22 cellular contexts compared by ENCODE assay signal in the genomic region with DNA sequence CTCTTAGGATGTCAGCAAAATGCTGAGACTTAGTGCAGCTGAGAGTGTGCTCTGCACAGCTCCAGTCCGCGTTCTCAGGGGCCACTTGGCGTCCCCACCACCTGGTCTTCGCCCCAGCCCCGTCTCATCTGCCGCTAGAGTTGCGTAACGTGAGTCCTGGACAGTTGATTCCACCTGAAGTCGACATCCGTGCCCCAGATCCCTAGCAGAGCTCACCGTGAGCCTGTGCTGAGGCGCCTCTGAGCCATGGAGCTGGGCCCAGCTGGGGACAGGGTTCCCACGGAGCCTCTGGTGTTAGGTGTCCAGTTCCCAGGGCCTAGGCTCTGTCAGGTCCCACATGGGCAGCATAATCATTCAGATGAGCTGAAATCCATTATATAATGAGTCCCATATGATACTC.
DNase-seq lines count a peak whose midpoint lies in the region; ATAC-seq and TF ChIP-seq lines count a peak whose summit lies in the region.
"Had no signal": no experiment of that assay in that cellular context is flagged by ENCODE, and none has a peak within 500 bp of the region (broad histone marks: within the 10 kb centered on the region; RNA-seq: fewer than 3 reads in every experiment).

No MANE protein-coding gene starts in this region.

- TF ChIP-seq CTCF in endodermal cell (conservative IDR thresholded peaks at IDR 0.05) = no peak
- no peak for TF ChIP-seq CTCF in nephron progenitor cell (IDR thresholded peaks at IDR 0.05)

- WGBS in endodermal cell (ENCODE audit: insufficient coverage in 1 of 2, insufficient read length in 1 of 2), 2 experiments = 62 to 63% methylated on average over 10 to 13 of the region's 13 CpGs

- H3K4me3 Mint-ChIP-seq in endodermal cell (no peak overlapping the region), nephron progenitor cell (no peak overlapping the region)
- H3K4me3 Mint-ChIP-seq: CD8-positive, alpha-beta T cell; HFFc6; T-cell had no signal

- H3K27me3 Mint-ChIP-seq in endodermal cell (ENCODE audit: insufficient read depth) (peaks cover 6% of the 10 kb centered on the region), nephron progenitor cell (ENCODE audit: low read depth, poor library complexity) (peaks cover 43% of the 10 kb centered on the region)
- H3K27me3 Mint-ChIP-seq: IgD-negative memory B cell had no signal

- no peak for ATAC-seq in HG03196 (IDR thresholded peaks at IDR 0.05; ENCODE audit: unreplicated experiment)
- ATAC-seq: CD8-positive, alpha-beta T cell; Panc1; T-cell had no signal

- H3K27ac Mint-ChIP-seq in endodermal cell = peak overlapping the region; percentile 62
- H3K27ac Mint-ChIP-seq in nephron progenitor cell = peak overlapping the region; percentile 92
- H3K27ac Mint-ChIP-seq: CD8-positive, alpha-beta T cell; HFFc6; IgD-negative memory B cell; T-cell had no signal

- no peaks in the 10 kb centered on the region for H3K9me3 ChIP-seq in endodermal cell (ENCODE audit: control insufficient read depth, low read length)
- H3K9me3 ChIP-seq: BLaER1 had no signal

- H3K4me1 Mint-ChIP-seq in endodermal cell (no peaks in the 10 kb centered on the region), nephron progenitor cell (peaks cover 19% of the 10 kb centered on the region)
- H3K4me1 Mint-ChIP-seq: IgD-negative memory B cell, T-cell had no signal

- no peaks in the 10 kb centered on the region for H3K36me3 ChIP-seq in endodermal cell (ENCODE audit: control insufficient read depth, insufficient read depth, low read length)
- H3K36me3 ChIP-seq: BLaER1 had no signal

- H3K9me3 Mint-ChIP-seq in endodermal cell = no peaks in the 10 kb centered on the region
- no peaks in the 10 kb centered on the region for H3K9me3 Mint-ChIP-seq in nephron progenitor cell
- H3K9me3 Mint-ChIP-seq: CD8-positive, alpha-beta T cell; T-cell had no signal

- H3K27ac ChIP-seq in endodermal cell (ENCODE audit: low read depth, low read length) = no peak overlapping the region
- H3K27ac ChIP-seq: 22Rv1, BLaER1 had no signal

- no peaks in the 10 kb centered on the region for H3K4me1 ChIP-seq in endodermal cell (ENCODE audit: control insufficient read depth, insufficient read depth, low read length)
- H3K4me1 ChIP-seq: BLaER1 had no signal

- no peak overlapping the region for H3K4me3 ChIP-seq in endodermal cell (ENCODE audit: low read length)
- H3K4me3 ChIP-seq: BLaER1 had no signal

- H3K36me3 Mint-ChIP-seq in endodermal cell (ENCODE audit: low read depth) = no peaks in the 10 kb centered on the region
- no peaks in the 10 kb centered on the region for H3K36me3 Mint-ChIP-seq in nephron progenitor cell (ENCODE audit: low read depth)
- H3K36me3 Mint-ChIP-seq: CD8-positive, alpha-beta T cell; IgD-negative memory B cell; T-cell had no signal

- H3K9ac ChIP-seq in endodermal cell (ENCODE audit: extremely low read depth, low read length, poor library complexity, severe bottlenecking) = no peak overlapping the region
- H3K9ac ChIP-seq: BLaER1 had no signal

- no peaks in the 10 kb centered on the region for H3K27me3 ChIP-seq in endodermal cell (ENCODE audit: control insufficient read depth, insufficient read depth, low read length, poor library complexity, severe bottlenecking)
- H3K27me3 ChIP-seq: BLaER1 had no signal

- peak; percentile 16 for DNase-seq in NCI-H345 (lab: John Stamatoyannopoulos, UW)
- DNase-seq in NCI-H345 treated with DMSO at 0.1 percent for 48 hours (lab: John Stamatoyannopoulos, UW; ENCODE audit: unreplicated experiment) = no peak
- DNase-seq in NCI-H2107 treated with DMSO at 0.1 percent for 48 hours (lab: John Stamatoyannopoulos, UW; ENCODE audit: unreplicated experiment) = peak; percentile 71
- DNase-seq in endodermal cell = peak; percentile 42
- no peak for DNase-seq in nephron progenitor cell
- no peak for DNase-seq in COLO668 (lab: John Stamatoyannopoulos, UW; ENCODE audit: unreplicated experiment)
- DNase-seq in iPS-NIHi7 (ENCODE audit: extremely low spot score) = no peak
- DNase-seq: ACHN; Calu3; CD8-positive, alpha-beta T cell; DMS153; HFFc6; NCI-H1105; NCI-H2029 treated with DMSO at 0.1 percent for 48 hours; NCI-H524; NCI-H774; T-cell had no signal

Comparison
In these comparisons a context has a peak if more than half of its experiments do, and no peak if none do; other contexts are left out.
1. DNase-seq: peak in NCI-H345 (single experiment), NCI-H2107 treated with DMSO at 0.1 percent for 48 hours (single experiment) and endodermal cell (single experiment); none in NCI-H345 treated with DMSO at 0.1 percent for 48 hours (single experiment), nephron progenitor cell (single experiment), COLO668 (single experiment) and iPS-NIHi7 (single experiment).